In genomic region chr20:34920055-34920454, GRCh38 we compare ENCODE assay signal across 15 cellular contexts.
"Had no signal": no experiment of that assay in that cellular context is flagged by ENCODE, and none has a peak within 500 bp of the region (broad histone marks: within the 10 kb centered on the region; RNA-seq: fewer than 3 reads in every experiment).

No MANE protein-coding gene starts in this region.

- H3K9ac ChIP-seq: parathyroid adenoma had no signal

- H3K27me3 ChIP-seq: brain microvascular endothelial cell, esophagus muscularis mucosa, upper lobe of left lung had no signal

- H3K9me3 ChIP-seq: esophagus muscularis mucosa, left ventricle myocardium inferior, mucosa of descending colon, upper lobe of left lung had no signal

- ATAC-seq: mucosa of descending colon; naive thymus-derived CD8-positive, alpha-beta T cell; Right ventricle myocardium inferior had no signal

- DNase-seq: activated naive CD8-positive, alpha-beta T cell treated with anti-CD3 and anti-CD28 coated beads, Interleukin-2, amount 10 ng/mL, durations not matched to agents 7 days and 5 days; anterior cingulate cortex; brain microvascular endothelial cell; left ventricle myocardium inferior; mucosa of descending colon; naive thymus-derived CD8-positive, alpha-beta T cell; stimulated activated CD4-positive, alpha-beta T cell treated with anti-CD3 and anti-CD28 coated beads, Interleukin-2, amount 100 ng/mL, for 48 hours; stimulated activated naive CD4-positive, alpha-beta T cell; upper lobe of left lung had no signal

- H3K4me3 ChIP-seq: coronary artery, esophagus muscularis mucosa, left ventricle myocardium inferior, mucosa of descending colon, upper lobe of left lung had no signal

- H3K27me3 Mint-ChIP-seq: activated naive CD8-positive, alpha-beta T cell treated with anti-CD3 and anti-CD28 coated beads, Interleukin-2, amount 10 ng/mL, durations not matched to agents 7 days and 5 days; central memory CD8-positive, alpha-beta T cell; naive thymus-derived CD8-positive, alpha-beta T cell had no signal

- H3K27ac Mint-ChIP-seq: activated naive CD8-positive, alpha-beta T cell treated with anti-CD3 and anti-CD28 coated beads, Interleukin-2, amount 10 ng/mL, durations not matched to agents 7 days and 5 days had no signal

- H3K27ac ChIP-seq: brain microvascular endothelial cell, coronary artery, esophagus muscularis mucosa, parathyroid adenoma, VCaP had no signal

- H3K4me1 ChIP-seq: parathyroid adenoma had no signal

- H3K79me2 ChIP-seq: parathyroid adenoma had no signal

- H2AFZ ChIP-seq: parathyroid adenoma had no signal

- H3K4me3 Mint-ChIP-seq: activated naive CD8-positive, alpha-beta T cell treated with anti-CD3 and anti-CD28 coated beads, Interleukin-2, amount 10 ng/mL, durations not matched to agents 7 days and 5 days; central memory CD8-positive, alpha-beta T cell; naive thymus-derived CD8-positive, alpha-beta T cell had no signal

- H3K9me3 Mint-ChIP-seq: central memory CD8-positive, alpha-beta T cell; naive thymus-derived CD8-positive, alpha-beta T cell had no signal
